Comparison of ENCODE assay signal across 1 cellular context in the genomic region with DNA sequence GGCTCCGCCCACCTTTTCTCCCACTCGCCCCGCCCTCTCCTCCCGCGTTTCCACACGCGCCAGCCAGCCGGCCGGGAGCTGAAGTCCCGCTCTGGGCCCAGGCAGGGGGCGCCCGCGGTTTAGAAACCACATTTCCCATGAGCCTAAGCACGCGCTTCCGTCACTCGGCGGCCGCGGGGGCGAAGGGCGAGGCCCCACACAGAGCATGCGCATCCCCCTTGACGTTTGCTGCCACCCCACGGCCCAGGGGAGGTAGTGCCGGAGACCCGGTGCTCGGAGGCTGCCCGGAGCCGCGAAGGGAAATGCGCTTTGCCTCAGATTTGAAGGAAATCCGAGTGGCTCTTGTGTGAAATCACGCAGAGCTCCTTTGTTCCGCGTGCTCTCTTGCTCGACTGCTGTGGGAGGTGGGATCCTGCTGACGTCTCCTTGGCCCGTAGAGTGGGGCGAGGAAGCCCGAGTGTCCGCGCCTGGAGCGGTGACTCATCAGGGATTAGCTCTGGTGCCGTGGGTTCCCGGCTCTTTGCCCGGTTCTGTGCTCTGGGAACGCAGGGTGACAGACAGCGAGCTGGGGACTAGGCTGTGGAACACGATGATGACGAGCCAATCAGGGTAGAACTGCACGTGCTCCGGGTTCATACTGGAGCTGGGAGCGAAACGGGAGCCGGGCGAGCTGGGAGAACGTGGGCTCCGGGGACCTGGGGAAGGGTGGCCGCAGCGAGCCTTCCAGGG.
TF ChIP-seq lines count a peak whose summit lies in the region.

No MANE protein-coding gene starts in this region.

TF ChIP-seq in H1, 55 proteins besides CTCF, POLR2A, EP300 and RAD21 (continued from another document):
- TF ChIP-seq, protein P1, sequence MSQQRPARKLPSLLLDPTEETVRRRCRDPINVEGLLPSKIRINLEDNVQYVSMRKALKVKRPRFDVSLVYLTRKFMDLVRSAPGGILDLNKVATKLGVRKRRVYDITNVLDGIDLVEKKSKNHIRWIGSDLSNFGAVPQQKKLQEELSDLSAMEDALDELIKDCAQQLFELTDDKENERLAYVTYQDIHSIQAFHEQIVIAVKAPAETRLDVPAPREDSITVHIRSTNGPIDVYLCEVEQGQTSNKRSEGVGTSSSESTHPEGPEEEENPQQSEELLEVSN (IDR thresholded peaks at IDR 0.05), result peak; percentile 65
- TF ChIP-seq JUND (IDR thresholded peaks at IDR 0.05; ENCODE audit: low read length), result peak; percentile 80
- TF ChIP-seq SIX5 (IDR thresholded peaks at IDR 0.05; ENCODE audit: low read depth, low read length), result peak; percentile 57; the same call in 1 of the 2 replicates
- TF ChIP-seq HDAC2 (IDR thresholded peaks at IDR 0.05; ENCODE audit: borderline replicate concordance in 1 of 2, low read depth in 2 of 2, low read length in 2 of 2), result peak in 1 of 2 experiments; percentile 79; a peak in 2 of 4 replicates
- TF ChIP-seq BACH1 (IDR thresholded peaks at IDR 0.05; ENCODE audit: low read length), result peak; percentile 80
- TF ChIP-seq ASH2L (IDR thresholded peaks at IDR 0.05; ENCODE audit: low read length), result peak; percentile 59
- TF ChIP-seq, protein P2, sequence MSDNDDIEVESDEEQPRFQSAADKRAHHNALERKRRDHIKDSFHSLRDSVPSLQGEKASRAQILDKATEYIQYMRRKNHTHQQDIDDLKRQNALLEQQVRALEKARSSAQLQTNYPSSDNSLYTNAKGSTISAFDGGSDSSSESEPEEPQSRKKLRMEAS (IDR thresholded peaks at IDR 0.05), result peak; percentile 84
- TF ChIP-seq GABPA (IDR thresholded peaks at IDR 0.05; ENCODE audit: borderline replicate concordance, insufficient read depth, low read length), result peak; percentile 10; the same call in 1 of the 2 replicates
- TF ChIP-seq POLR2AphosphoS5 (IDR thresholded peaks at IDR 0.05; ENCODE audit: low read depth, low read length), result no peak; the same call in none of the 2 replicates
- TF ChIP-seq TBP (IDR thresholded peaks at IDR 0.05; ENCODE audit: low read depth, low read length), result peak; percentile 37
- TF ChIP-seq PHF8 (conservative IDR thresholded peaks at IDR 0.05; ENCODE audit: low read depth, low read length), result peak; percentile 50
- no peak for TF ChIP-seq KDM5A (IDR thresholded peaks at IDR 0.05; ENCODE audit: low read length)
- peak; percentile 68 for TF ChIP-seq SAP30 (IDR thresholded peaks at IDR 0.05; ENCODE audit: insufficient read depth, insufficient replicate concordance, low read length)
- TF ChIP-seq, protein P3, sequence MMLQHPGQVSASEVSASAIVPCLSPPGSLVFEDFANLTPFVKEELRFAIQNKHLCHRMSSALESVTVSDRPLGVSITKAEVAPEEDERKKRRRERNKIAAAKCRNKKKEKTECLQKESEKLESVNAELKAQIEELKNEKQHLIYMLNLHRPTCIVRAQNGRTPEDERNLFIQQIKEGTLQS (IDR thresholded peaks at IDR 0.05; ENCODE audit: insufficient read depth, low read depth, low read length), result 0 out of 2 replicates have a peak, but pooled peaks have one; percentile 72
- no peak for TF ChIP-seq BRCA1 (IDR thresholded peaks at IDR 0.05; ENCODE audit: low read depth, low read length)
- no peak for TF ChIP-seq RBBP5 (IDR thresholded peaks at IDR 0.05; ENCODE audit: borderline replicate concordance, low read depth, low read length)
- TF ChIP-seq EGR1 (IDR thresholded peaks at IDR 0.05; ENCODE audit: borderline replicate concordance, low read depth, low read length), result peak; percentile 94
- TF ChIP-seq CHD7 (IDR thresholded peaks at IDR 0.05; ENCODE audit: insufficient replicate concordance, low read length), result no peak
- TF ChIP-seq TAF1 (IDR thresholded peaks at IDR 0.05; ENCODE audit: low read depth, low read length), result peak; percentile 41; the same call in 1 of the 2 replicates
- peak; percentile 96 for TF ChIP-seq CREB1 (IDR thresholded peaks at IDR 0.05)
- TF ChIP-seq NRF1 (IDR thresholded peaks at IDR 0.05; ENCODE audit: low read depth, low read length), result peak; percentile 80
